ENCODE assay signal across 8 cellular contexts in the genomic region with DNA sequence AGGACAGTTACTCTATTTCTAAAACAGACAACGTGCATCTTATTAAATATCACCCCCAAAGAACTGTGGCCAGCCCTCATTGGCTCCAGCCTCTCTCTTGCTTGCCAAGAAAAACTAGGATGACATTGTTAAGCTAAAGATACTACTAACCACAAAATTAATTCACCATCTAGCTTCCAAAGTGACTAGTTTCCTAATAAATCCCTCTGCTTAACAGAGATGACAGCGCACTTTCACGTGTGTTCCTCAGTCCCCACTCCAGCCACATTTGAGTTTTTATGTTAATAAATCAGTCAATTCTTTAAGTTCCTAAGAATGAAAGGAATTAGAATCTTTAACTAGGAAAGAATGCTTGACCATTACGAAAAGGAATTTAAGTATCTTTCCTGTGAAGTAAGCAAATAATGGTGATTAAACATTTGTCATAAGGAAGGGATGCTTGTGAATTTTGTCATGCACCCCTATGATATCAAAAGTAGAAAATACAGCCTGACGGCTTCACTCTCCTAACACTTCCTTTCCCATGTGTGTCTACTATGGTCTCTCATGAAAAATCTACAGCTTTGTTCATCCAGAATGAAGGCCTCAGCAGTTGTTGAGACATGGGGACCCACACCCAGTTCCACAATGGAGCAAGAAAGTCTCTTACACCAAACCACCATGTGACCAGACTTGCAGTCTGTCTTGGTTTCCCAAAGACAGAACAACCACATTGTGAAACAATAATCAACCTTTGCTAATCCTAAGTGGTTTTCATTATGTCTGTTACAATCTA. TPM values are rescaled to one million over a fixed set of nuclear protein-coding genes. Genes with fewer than 3 reads are reported as not detected.
DNase-seq lines count a peak whose midpoint lies in the region; ATAC-seq and TF ChIP-seq lines count a peak whose summit lies in the region.

No MANE protein-coding gene starts in this region.

- TF ChIP-seq CTCF in PC-3 (conservative IDR thresholded peaks at IDR 0.05; ENCODE audit: low read depth, low read length), result no peak
- no peak for TF ChIP-seq CTCF in esophagus squamous epithelium (IDR thresholded peaks at IDR 0.05)

- POLR2A ChIA-PET in PC-3 (lab: Charles Lee; ENCODE audit: unreplicated experiment), result no interaction called here

- BruUV-seq in PC-3 (replicated peaks; lab: Mats Ljungman, UMichigan), result TSS peak; percentile 76

- H3K9me3 ChIP-seq in PC-3 (ENCODE audit: low read length), result no peaks in the 10 kb centered on the region
- no peaks in the 10 kb centered on the region for H3K9me3 ChIP-seq in esophagus squamous epithelium

- H4K20me1 ChIP-seq in PC-3 (ENCODE audit: low read length), result peaks cover 71% of the 10 kb centered on the region

- H3K9ac ChIP-seq in PC-3 (ENCODE audit: low read length), result peak overlapping the region; percentile 51

- H3K79me2 ChIP-seq in PC-3 (ENCODE audit: low read length), result peaks cover 100% of the 10 kb centered on the region

- no peaks in the 10 kb centered on the region for H3K9me2 ChIP-seq in PC-3 (replicated peaks; ENCODE audit: low read length)

- H3F3A ChIP-seq in PC-3 (ENCODE audit: low read length, unreplicated experiment), result peaks cover 31% of the 10 kb centered on the region

- H3K27me3 ChIP-seq in PC-3 (ENCODE audit: low read length) (no peaks in the 10 kb centered on the region), esophagus squamous epithelium (no peaks in the 10 kb centered on the region)

- H3K4me3 ChIP-seq in PC-3 (ENCODE audit: low read length), result peak overlapping the region; percentile 45
- peak overlapping the region in 1 of 4 donors; percentile 18 for H3K4me3 ChIP-seq in esophagus squamous epithelium

- 24 to 25% methylated on average over 5 of the region's 5 CpGs for WGBS in esophagus squamous epithelium, 2 donors

- H3K36me3 ChIP-seq in PC-3 (ENCODE audit: low read depth, low read length) (peaks cover 8% of the 10 kb centered on the region; the same call in 1 of the 2 replicates), esophagus squamous epithelium (no peaks in the 10 kb centered on the region)

- CTCF ChIA-PET in PC-3 (lab: Charles Lee), result interaction anchor here (0.7 kb wide), 1 partner anchor 29 kb away, joined by 3 read pairs; no protein-coding TSS in a partner anchor

- H2AFZ ChIP-seq in PC-3 (ENCODE audit: low read length), result no peak overlapping the region

- DNase-seq in GM03348 (ENCODE audit: low spot score) (peak; percentile 64), PC-3 (peak; percentile 89), esophagus squamous epithelium (lab: John Stamatoyannopoulos, UW) (no peak), renal cortical epithelial cell (ENCODE audit: low read depth) (peak; percentile 94), NAMALWA (ENCODE audit: low spot score) (no peak), C1 segment of cervical spinal cord (lab: John Stamatoyannopoulos, UW) (no peak)

- H3K4me2 ChIP-seq in PC-3 (ENCODE audit: low read length), result peak overlapping the region; percentile 71

- no peak for TF ChIP-seq POLR2A in esophagus squamous epithelium (IDR thresholded peaks at IDR 0.05)

- intact Hi-C loops in PC-3 (cut with micrococcal nuclease), result no loop called here
- intact Hi-C loops in esophagus squamous epithelium (cut with DNase I), result no loop called here

- H3K4me1 ChIP-seq in PC-3 (ENCODE audit: insufficient read depth, low read length) (peaks cover 69% of the 10 kb centered on the region), esophagus squamous epithelium (peaks cover 22 to 96% (median 65%) of the 10 kb centered on the region in 3 donors)

- peak overlapping the region; percentile 92 for H3K27ac ChIP-seq in PC-3 (ENCODE audit: low read length)
- peak overlapping the region; percentile 46 to 83 (median 77) for H3K27ac ChIP-seq in esophagus squamous epithelium

- ATAC-seq in PC-3 (peak; percentile 59), HG03521 (IDR thresholded peaks at IDR 0.05; ENCODE audit: unreplicated experiment) (no peak), GM21381 (IDR thresholded peaks at IDR 0.05; ENCODE audit: unreplicated experiment) (no peak)

RNA-seq across cellular contexts. Expression of a gene that starts 8.1 kb away (rescaled TPM):
- total RNA-seq in PC-3 (2014; rRNA removed), result 159 and 179 TPM in 2 replicates
- 100 to 1,000 TPM in 3 of 4 donors, 10 to 100 TPM in 1; 67.2 to 142 (median 114) TPM for total RNA-seq in esophagus squamous epithelium
- total RNA-seq in renal cortical epithelial cell, result 215 and 235 TPM in 2 replicates

Comparison
In these comparisons a context has a peak if more than half of its experiments do, and no peak if none do; other contexts are left out.
1. DNase-seq: peak in GM03348 (single experiment), PC-3 (single experiment) and renal cortical epithelial cell (single experiment); none in esophagus squamous epithelium (single experiment), NAMALWA (single experiment) and C1 segment of cervical spinal cord (0 of 14).